ENCODE assay signal across 10 cellular contexts in the genomic region with DNA sequence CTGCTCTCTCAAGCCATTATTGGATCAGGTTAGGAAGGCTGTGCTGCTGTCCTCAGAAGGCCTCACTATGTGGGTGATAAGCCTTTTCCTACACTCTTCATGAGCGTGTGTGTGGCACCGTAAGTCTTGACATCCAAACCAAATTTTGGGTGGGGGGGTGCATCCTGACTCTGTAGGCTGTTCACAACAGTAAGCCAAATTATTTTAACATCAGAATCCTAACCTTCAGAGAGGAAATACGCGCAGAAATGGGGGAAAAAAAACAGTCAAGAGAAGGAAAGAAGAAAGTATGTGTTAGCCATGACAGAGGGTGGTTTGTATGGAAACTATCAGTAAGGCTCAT. TPM values are rescaled to one million over a fixed set of nuclear protein-coding genes. Genes with fewer than 3 reads are reported as not detected.
DNase-seq lines count a peak whose midpoint lies in the region; ATAC-seq and TF ChIP-seq lines count a peak whose summit lies in the region.
"Had no signal": no experiment of that assay in that cellular context is flagged by ENCODE, and none has a peak within 500 bp of the region (broad histone marks: within the 10 kb centered on the region; RNA-seq: fewer than 3 reads in every experiment).

No MANE protein-coding gene starts in this region.

- H3K36me3 Mint-ChIP-seq in activated T-cell treated with anti-CD3 and anti-CD28 coated beads, Interleukin-2, amount 50 U/mL, for 72 hours (ENCODE audit: insufficient read depth in 2 of 2), result peaks cover 0 to 9% of the 10 kb centered on the region in 2 donors

- no peaks in the 10 kb centered on the region for H3K9me3 ChIP-seq in esophagus squamous epithelium
- H3K9me3 ChIP-seq: pancreas had no signal

- intact Hi-C loops in esophagus squamous epithelium (cut with DNase I), result no loop called here

- H3K27me3 Mint-ChIP-seq in activated T-cell treated with anti-CD3 and anti-CD28 coated beads, Interleukin-2, amount 50 U/mL, for 72 hours (ENCODE audit: low read depth), result no peaks in the 10 kb centered on the region
- H3K27me3 Mint-ChIP-seq: dendritic cell treated with granulocyte-macrophage colony-stimulating factor and Interleukin-4, amounts not matched to agents 40 ng/mL and 50 ng/mL, for 4 days had no signal

- peaks cover 0 to 7% (median 0%) of the 10 kb centered on the region in 3 donors for H3K36me3 ChIP-seq in esophagus squamous epithelium
- H3K36me3 ChIP-seq: pancreas had no signal

- peaks cover 47% of the 10 kb centered on the region for H3K4me1 Mint-ChIP-seq in activated T-cell treated with anti-CD3 and anti-CD28 coated beads, Interleukin-2, amount 50 U/mL, for 72 hours (ENCODE audit: low read depth)

- H3K4me3 Mint-ChIP-seq in activated T-cell treated with anti-CD3 and anti-CD28 coated beads, Interleukin-2, amount 50 U/mL, for 72 hours, result peak overlapping the region; percentile 77 to 97
- H3K4me3 Mint-ChIP-seq: dendritic cell treated with granulocyte-macrophage colony-stimulating factor and Interleukin-4, amounts not matched to agents 40 ng/mL and 50 ng/mL, for 4 days had no signal

- DNase-seq in activated T-cell treated with anti-CD3 and anti-CD28 coated beads, Interleukin-2, amount 50 U/mL, for 72 hours, result no peak
- DNase-seq in activated T-cell treated with anti-CD3 and anti-CD28 coated beads for 4 hours (no peak), RWPE1 (ENCODE audit: low spot score) (no peak), esophagus squamous epithelium (lab: John Stamatoyannopoulos, UW) (no peak), AML-193 (lab: John Stamatoyannopoulos, UW) (no peak)

- H3K4me1 ChIP-seq in esophagus squamous epithelium, result peaks cover 0 to 65% (median 20%) of the 10 kb centered on the region in 3 donors

- CTCF ChIA-PET in RWPE1 (lab: Yijun Ruan, JAX), result interaction anchor here (0.6 to 4.7 kb wide), 14 partner anchors 17 to 328 kb away, joined by 3 to 150 read pairs (median 4); a partner anchor contains a TSS

- peak; percentile 40 for TF ChIP-seq CTCF in RWPE1 (conservative IDR thresholded peaks at IDR 0.05; ENCODE audit: low read depth)
- TF ChIP-seq CTCF in esophagus squamous epithelium (IDR thresholded peaks at IDR 0.05), result peak in 1 of 6 experiments; percentile 8

- H3K27me3 ChIP-seq in esophagus squamous epithelium, result no peaks in the 10 kb centered on the region
- H3K27me3 ChIP-seq: pancreas had no signal

- WGBS in esophagus squamous epithelium, 2 donors, result 64 to 83% methylated on average over 3 to 4 of the region's 4 CpGs

- H3K4me3 ChIP-seq in esophagus squamous epithelium, result no peak overlapping the region
- H3K4me3 ChIP-seq: pancreas had no signal

- H3K9me3 Mint-ChIP-seq in activated T-cell treated with anti-CD3 and anti-CD28 coated beads, Interleukin-2, amount 50 U/mL, for 72 hours, result no peaks in the 10 kb centered on the region
- H3K9me3 Mint-ChIP-seq: dendritic cell treated with granulocyte-macrophage colony-stimulating factor and Interleukin-4, amounts not matched to agents 40 ng/mL and 50 ng/mL, for 4 days had no signal

- no peak for ATAC-seq in activated T-cell treated with anti-CD3 and anti-CD28 coated beads, Interleukin-2, amount 50 U/mL, for 72 hours (replicated peaks in 1 of 2)
- ATAC-seq in GM19035 (IDR thresholded peaks at IDR 0.05; ENCODE audit: unreplicated experiment), result no peak
- ATAC-seq in HG03442 (IDR thresholded peaks at IDR 0.05; ENCODE audit: unreplicated experiment), result no peak

- POLR2A ChIA-PET in RWPE1 (lab: Yijun Ruan, JAX; ENCODE audit: low non-redundant PET), result interaction anchor here (0.7 kb wide), 1 partner anchor 1136 kb away, joined by 3 read pairs; no protein-coding TSS in a partner anchor

- peak overlapping the region; percentile 98 for H3K27ac Mint-ChIP-seq in activated T-cell treated with anti-CD3 and anti-CD28 coated beads, Interleukin-2, amount 50 U/mL, for 72 hours
- H3K27ac Mint-ChIP-seq: dendritic cell treated with granulocyte-macrophage colony-stimulating factor and Interleukin-4, amounts not matched to agents 40 ng/mL and 50 ng/mL, for 4 days had no signal

- TF ChIP-seq POLR2A in esophagus squamous epithelium (IDR thresholded peaks at IDR 0.05), result no peak

- peak overlapping the region; percentile 89 for H3K27ac ChIP-seq in RWPE1
- peak overlapping the region; percentile 71 to 91 (median 90) for H3K27ac ChIP-seq in esophagus squamous epithelium
- H3K27ac ChIP-seq in temporal lobe (ENCODE audit: low read depth, low read length), result peak overlapping the region; percentile 44

RNA-seq across cellular contexts. Expression of a gene that starts 21.0 kb away (rescaled TPM):
- 10 to 100 TPM; 13.0 to 17.8 TPM for total RNA-seq in activated T-cell treated with anti-CD3 and anti-CD28 coated beads, Interleukin-2, amount 50 U/mL, for 72 hours
- total RNA-seq in esophagus squamous epithelium (1 to 10 TPM; 2.6 to 6.9 (median 5.6) TPM), temporal lobe (2.5 TPM)

RNA-seq across cellular contexts. Expression of a gene that starts 23.0 kb away (rescaled TPM):
- total RNA-seq in activated T-cell treated with anti-CD3 and anti-CD28 coated beads, Interleukin-2, amount 50 U/mL, for 72 hours, result 10 to 100 TPM; 54.1 to 68.7 TPM
- 10 to 100 TPM; 25.0 to 36.5 (median 31.3) TPM for total RNA-seq in esophagus squamous epithelium
- 8.1 TPM for total RNA-seq in temporal lobe
